8 cellular contexts compared by ENCODE assay signal in genomic region chr10:58153751-58154150, GRCh38.
"Had no signal": no experiment of that assay in that cellular context is flagged by ENCODE, and none has a peak within 500 bp of the region (broad histone marks: within the 10 kb centered on the region; RNA-seq: fewer than 3 reads in every experiment).

No MANE protein-coding gene starts in this region.

- H3K4me3 ChIP-seq: GM23338, HAP-1 had no signal

- H3K4me2 ChIP-seq: GM23338 had no signal

- H3K9me3 ChIP-seq: HAP-1 had no signal

- H3K27ac Mint-ChIP-seq: GM23338, HFFc6, IgD-negative memory B cell had no signal

- FAIRE-seq: HepG2 had no signal

- H2AFZ ChIP-seq: GM23338 had no signal

- DNase-seq: H7, HFFc6 had no signal

- H3K36me3 Mint-ChIP-seq: IgD-negative memory B cell had no signal

- ATAC-seq: HCT116, HepG2 had no signal

- H3K36me3 ChIP-seq: HAP-1 had no signal

- H3K27ac ChIP-seq: HL-60 had no signal

- H3K4me3 Mint-ChIP-seq: GM23338, HFFc6, IgD-negative memory B cell had no signal

- H3K9me3 Mint-ChIP-seq: GM23338, HFFc6 had no signal
